ENCODE assay signal across 24 cellular contexts in genomic region chrX:71995122-71995521, GRCh38.
"Had no signal": no experiment of that assay in that cellular context is flagged by ENCODE, and none has a peak within 500 bp of the region (broad histone marks: within the 10 kb centered on the region; RNA-seq: fewer than 3 reads in every experiment).

No MANE protein-coding gene starts in this region.

- H3K27ac Mint-ChIP-seq: activated CD8-positive, alpha-beta T cell treated with anti-CD3 and anti-CD28 coated beads, Interleukin-2, amount 10 ng/mL, durations not matched to agents 7 days and 5 days; activated naive CD8-positive, alpha-beta T cell treated with anti-CD3 and anti-CD28 coated beads, Interleukin-2, amount 10 ng/mL, durations not matched to agents 7 days and 5 days; WTC11 had no signal

- H3K36me3 Mint-ChIP-seq: activated naive CD8-positive, alpha-beta T cell treated with anti-CD3 and anti-CD28 coated beads, Interleukin-2, amount 10 ng/mL, durations not matched to agents 7 days and 5 days; WTC11 had no signal

- H3K9me3 Mint-ChIP-seq: activated naive CD8-positive, alpha-beta T cell treated with anti-CD3 and anti-CD28 coated beads, Interleukin-2, amount 10 ng/mL, durations not matched to agents 7 days and 5 days; WTC11 had no signal

- FAIRE-seq: RCC 7860 had no signal

- H3K27ac ChIP-seq: adrenal gland, SJSA1 had no signal

- H3K9me3 ChIP-seq: adrenal gland, MG63, SJSA1 had no signal

- ATAC-seq: activated CD8-positive, alpha-beta T cell treated with anti-CD3 and anti-CD28 coated beads, Interleukin-2, amount 10 ng/mL, durations not matched to agents 7 days and 5 days; PC-3; SK-N-SH treated with all-trans-retinoic acid at 6 μM for 48 hours; WTC11 had no signal

- H3K27me3 ChIP-seq: MG63, SJSA1 had no signal

- H3K4me3 Mint-ChIP-seq: activated CD8-positive, alpha-beta T cell treated with anti-CD3 and anti-CD28 coated beads, Interleukin-2, amount 10 ng/mL, durations not matched to agents 7 days and 5 days; activated naive CD8-positive, alpha-beta T cell treated with anti-CD3 and anti-CD28 coated beads, Interleukin-2, amount 10 ng/mL, durations not matched to agents 7 days and 5 days; WTC11 had no signal

- H3K4me3 ChIP-seq: adrenal gland, MG63, SJSA1 had no signal

- H3K36me3 ChIP-seq: adrenal gland, MG63, SJSA1 had no signal

- DNase-seq: activated CD4-positive, alpha-beta T cell treated with anti-CD3 and anti-CD28 coated beads for 48 hours; activated CD4-positive, alpha-beta T cell treated with anti-CD3 and anti-CD28 coated beads, Interleukin-2, amount 50 U/mL, for 4 hours; activated CD4-positive, CD25-positive, alpha-beta regulatory T cell treated with anti-CD3 and anti-CD28 coated beads, Interleukin-2, amount 50 U/mL, for 72 hours; activated CD8-positive, alpha-beta memory T cell treated with anti-CD3 and anti-CD28 coated beads, Interleukin-2, amount 50 U/mL, for 48 hours; activated CD8-positive, alpha-beta T cell treated with anti-CD3 and anti-CD28 coated beads, Interleukin-2, amount 10 ng/mL, durations not matched to agents 7 days and 5 days; activated naive CD4-positive, alpha-beta T cell treated with anti-CD3 and anti-CD28 coated beads, Interleukin-2, amount 50 U/mL, for 16 hours; activated naive CD8-positive, alpha-beta T cell treated with anti-CD3 and anti-CD28 coated beads, Interleukin-2, amount 10 ng/mL, durations not matched to agents 7 days and 5 days; activated T-cell treated with anti-CD3 and anti-CD28 coated beads, Interleukin-2, amount 50 U/mL, for 1 hour; adrenal gland; anterior cingulate cortex; MG63; NCI-H1105; NCI-H146; NCI-H187 treated with DMSO at 0.1 percent for 48 hours; NCI-H2081 treated with DMSO at 0.1 percent for 48 hours; NCI-H446; NCI-H524; PC-3; SHP77; SW 1271 had no signal

- H3K4me1 ChIP-seq: adrenal gland had no signal
